ENCODE assay signal across 9 cellular contexts in the genomic region with DNA sequence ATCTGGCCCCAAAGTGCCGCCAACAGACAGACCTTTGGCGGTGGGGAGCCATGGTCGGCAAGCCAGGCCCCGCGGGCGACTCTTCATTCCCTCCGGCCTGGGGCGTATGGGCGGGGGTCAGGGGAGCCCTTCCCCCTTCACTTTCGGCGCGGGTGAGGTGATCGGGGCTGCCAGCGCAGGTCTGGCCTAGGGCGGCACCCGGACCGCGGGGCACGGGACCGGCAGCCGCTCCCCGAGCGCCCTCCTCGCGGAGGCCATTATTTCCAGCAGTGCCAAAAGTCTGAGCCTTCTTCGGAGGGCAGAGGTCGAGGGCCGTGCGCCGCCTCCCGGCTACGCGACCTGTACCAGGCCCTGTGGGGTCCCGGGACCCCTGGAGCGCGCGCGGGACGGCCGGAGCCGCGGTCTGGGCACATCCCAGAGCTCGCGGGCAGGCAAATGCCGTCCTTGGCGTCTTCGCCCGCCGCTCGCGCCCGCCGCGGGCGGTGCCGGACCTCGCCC. TPM values are rescaled to one million over a fixed set of nuclear protein-coding genes. Genes with fewer than 3 reads are reported as not detected.
DNase-seq lines count a peak whose midpoint lies in the region; ATAC-seq, FAIRE-seq and TF ChIP-seq lines count a peak whose summit lies in the region.
"Had no signal": no experiment of that assay in that cellular context is flagged by ENCODE, and none has a peak within 500 bp of the region (broad histone marks: within the 10 kb centered on the region; RNA-seq: fewer than 3 reads in every experiment).

No MANE protein-coding gene starts in this region.

- in situ Hi-C loops in ACHN (cut with HindIII; ENCODE audit: low pct_ligation_motif_present, low pct_unique_long_range_greater_than_20kb, low sequenced_read_pairs) = no loop called here

- H3K27ac ChIP-seq in SJSA1 (peak overlapping the region; percentile 92), breast epithelium (peak overlapping the region; percentile 100), kidney (ENCODE audit: low read depth in 2 of 2, low read length in 2 of 2) (peak overlapping the region; percentile 76 to 91)

- H3K36me3 ChIP-seq in SJSA1 = peaks cover 16% of the 10 kb centered on the region
- H3K36me3 ChIP-seq in breast epithelium = no peaks in the 10 kb centered on the region
- H3K36me3 ChIP-seq in kidney (ENCODE audit: control insufficient read depth in 1 of 2, insufficient read depth in 2 of 2, low read length in 2 of 2) = no peaks in the 10 kb centered on the region

- H3K9ac ChIP-seq in kidney (ENCODE audit: low read length in 2 of 2) = peak overlapping the region; percentile 48 to 52

- no peak for FAIRE-seq in kidney (lab: Jason Lieb, UNC)

- H3K4me3 ChIP-seq in SJSA1 (peak overlapping the region; percentile 88), breast epithelium (peak overlapping the region; percentile 72 to 97 (median 75)), kidney (ENCODE audit: low read length in 2 of 2) (peak overlapping the region; percentile 60 to 62)

- TF ChIP-seq CTCF in breast epithelium (IDR thresholded peaks at IDR 0.05) (no peak), kidney (IDR thresholded peaks at IDR 0.05; ENCODE audit: borderline replicate concordance, extremely low read depth, insufficient read depth) (no peak)

- H3K27me3 ChIP-seq in SJSA1 (replicated peaks) = no peaks in the 10 kb centered on the region
- H3K27me3 ChIP-seq in breast epithelium = no peaks in the 10 kb centered on the region

- H3K4me1 ChIP-seq in SJSA1 (replicated peaks) (no peaks in the 10 kb centered on the region), breast epithelium (peaks cover 3 to 6% of the 10 kb centered on the region in 2 donors), kidney (ENCODE audit: control insufficient read depth in 1 of 2, insufficient read depth in 1 of 2, low read depth in 1 of 2, low read length in 2 of 2) (peaks cover 2 to 8% of the 10 kb centered on the region in 2 donors)

- no peak for TF ChIP-seq POLR2A in breast epithelium (IDR thresholded peaks at IDR 0.05)

- intact Hi-C loops in breast epithelium (cut with DNase I; ENCODE audit: low total_unique reads) (no loop called here), kidney (cut with DNase I) (no loop called here)

- peak; percentile 14 for DNase-seq in ACHN
- DNase-seq in SJSA1 (ENCODE audit: low read depth in 1 of 2, low spot score in 2 of 2) = peak in 1 of 2 experiments; percentile 56
- peak; percentile 30 to 51 for DNase-seq in breast epithelium (ENCODE audit: low spot score in 2 of 2)
- peak; percentile 89 for DNase-seq in kidney
- peak; percentile 22 for DNase-seq in stimulated activated CD4-positive, alpha-beta T cell treated with anti-CD3 and anti-CD28 coated beads, Interleukin-4, amount 100 ng/mL, for 1 hour
- DNase-seq in NCI-H1694 (lab: John Stamatoyannopoulos, UW) = no peak

- ATAC-seq in GM18511 (IDR thresholded peaks at IDR 0.05; ENCODE audit: unreplicated experiment) (peak; percentile 30), HG03039 (IDR thresholded peaks at IDR 0.05; ENCODE audit: unreplicated experiment) (peak; percentile 10)

- no peaks in the 10 kb centered on the region for H3K9me3 ChIP-seq in SJSA1 (replicated peaks)
- H3K9me3 ChIP-seq in breast epithelium = no peaks in the 10 kb centered on the region
- H3K9me3 ChIP-seq in kidney (ENCODE audit: control insufficient read depth in 1 of 2, low read length in 2 of 2) = no peaks in the 10 kb centered on the region

RNA-seq across cellular contexts. Expression of gene KDM6A, which starts 0.6 kb away (rescaled TPM):
- 11.9 and 20.8 TPM in 2 replicates for total RNA-seq in SJSA1 (2014; rRNA removed; shearing (Covaris generic))
- total RNA-seq in breast epithelium (100 to 1,000 TPM in 1 of 3 donors, 10 to 100 TPM in 2; 27.4 to 109 (median 65.5) TPM), kidney (40.8 TPM)
- polyA plus RNA-seq in kidney (ENCODE audit: insufficient read depth, low read depth, low replicate concordance) = 7.7 TPM

RNA-seq across cellular contexts. Expression of gene DUSP21, which starts 28.5 kb away (rescaled TPM):
- not detected in 2 replicates for total RNA-seq in SJSA1 (2014; rRNA removed; shearing (Covaris generic))
- total RNA-seq in breast epithelium (not detected), kidney (not detected)
- polyA plus RNA-seq in kidney (ENCODE audit: insufficient read depth, low read depth, low replicate concordance) = not detected
- total RNA-seq: LHCN-M2 had no signal
